Comparison of ENCODE assay signal across 24 cellular contexts in the genomic region with DNA sequence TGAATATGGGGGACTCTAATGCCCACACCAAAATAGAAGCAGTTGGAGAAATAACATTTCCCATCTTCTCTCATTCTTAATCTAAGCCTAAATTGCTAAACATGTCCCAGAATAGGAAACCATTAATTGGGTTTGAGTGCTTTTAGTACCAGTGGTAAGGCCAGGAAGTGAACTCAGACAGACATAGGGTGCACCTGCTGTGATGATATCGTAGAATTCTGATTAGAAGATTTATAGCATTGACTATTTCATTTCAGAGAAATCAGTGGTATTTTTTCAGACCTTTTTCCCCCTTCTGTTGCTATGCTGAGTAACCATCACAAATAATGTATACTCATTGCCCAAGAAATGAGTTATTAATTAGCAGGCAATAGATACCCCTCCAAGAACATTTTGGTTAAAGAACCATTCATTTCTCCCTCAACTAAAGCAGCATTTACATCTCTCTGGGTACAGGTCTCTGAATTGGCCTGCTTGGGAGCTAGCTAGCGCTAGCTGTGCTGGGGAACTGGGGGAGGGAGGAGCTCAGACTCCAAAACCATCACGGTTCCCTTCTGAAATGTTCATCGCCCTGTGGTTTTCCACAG. TPM values are rescaled to one million over a fixed set of nuclear protein-coding genes. Genes with fewer than 3 reads are reported as not detected.
DNase-seq lines count a peak whose midpoint lies in the region; ATAC-seq and TF ChIP-seq lines count a peak whose summit lies in the region.
"Had no signal": no experiment of that assay in that cellular context is flagged by ENCODE, and none has a peak within 500 bp of the region (broad histone marks: within the 10 kb centered on the region; RNA-seq: fewer than 3 reads in every experiment).

No MANE protein-coding gene starts in this region.

- H3K27me3 Mint-ChIP-seq in CD8-positive, alpha-beta T cell (ENCODE audit: low read depth): no peaks in the 10 kb centered on the region
- H3K27me3 Mint-ChIP-seq in activated CD8-positive, alpha-beta T cell treated with anti-CD3 and anti-CD28 coated beads, Interleukin-2, amount 10 ng/mL, durations not matched to agents 7 days and 5 days (ENCODE audit: low read depth): no peaks in the 10 kb centered on the region
- H3K27me3 Mint-ChIP-seq in naive thymus-derived CD8-positive, alpha-beta T cell: no peaks in the 10 kb centered on the region
- H3K27me3 Mint-ChIP-seq: progenitor cell of endocrine pancreas had no signal

- no peak overlapping the region; a peak in 1 of 20 replicates for H3K4me3 ChIP-seq in BLaER1 treated with 17β-estradiol and CSF1 and Interleukin-3, amounts not matched to agents 10 nM and 100 nM
- H3K4me3 ChIP-seq in CD8-positive, alpha-beta T cell (ENCODE audit: low read depth, low read length): no peak overlapping the region
- H3K4me3 ChIP-seq: SK-N-MC, upper lobe of left lung had no signal

- POLR2A ChIA-PET in CD8-positive, alpha-beta T cell (lab: Charles Lee): interaction anchor here (1.1 to 1.4 kb wide), 2 partner anchors 20 to 54 kb away, joined by 4 to 5 read pairs; no protein-coding TSS in a partner anchor
- POLR2A ChIA-PET in activated CD8-positive, alpha-beta T cell treated with anti-CD3 and anti-CD28 coated beads, Interleukin-2, amount 10 ng/mL, durations not matched to agents 7 days and 5 days (lab: Charles Lee): no interaction called here
- POLR2A ChIA-PET in naive thymus-derived CD8-positive, alpha-beta T cell (lab: Charles Lee): interaction anchor here (1.3 to 13.2 kb wide), 4 partner anchors 7 to 17 kb away, joined by 3 to 190 read pairs (median 4); no protein-coding TSS in a partner anchor

- peak overlapping the region; percentile 93 for H3K27ac Mint-ChIP-seq in CD8-positive, alpha-beta T cell
- peak overlapping the region; percentile 14 for H3K27ac Mint-ChIP-seq in activated CD8-positive, alpha-beta T cell treated with anti-CD3 and anti-CD28 coated beads, Interleukin-2, amount 10 ng/mL, durations not matched to agents 7 days and 5 days
- H3K27ac Mint-ChIP-seq in naive thymus-derived CD8-positive, alpha-beta T cell: peak overlapping the region; percentile 32 to 97 (median 94)
- H3K27ac Mint-ChIP-seq: progenitor cell of endocrine pancreas had no signal

- no peak for TF ChIP-seq CTCF in CD8-positive, alpha-beta T cell (IDR thresholded peaks at IDR 0.05)

- no peak for ATAC-seq in CD8-positive, alpha-beta T cell
- ATAC-seq in activated CD8-positive, alpha-beta T cell treated with anti-CD3 and anti-CD28 coated beads, Interleukin-2, amount 10 ng/mL, durations not matched to agents 7 days and 5 days: no peak
- ATAC-seq in naive thymus-derived CD8-positive, alpha-beta T cell: no peak
- ATAC-seq in GM18909 (IDR thresholded peaks at IDR 0.05; ENCODE audit: poor library complexity, unreplicated experiment): no peak
- no peak for ATAC-seq in Right ventricle myocardium superior (ENCODE audit: poor library complexity)
- ATAC-seq: left ventricle myocardium superior had no signal

- no peaks in the 10 kb centered on the region for H3K9me3 ChIP-seq in BLaER1 treated with 17β-estradiol and CSF1 and Interleukin-3, amounts not matched to agents 10 nM and 100 nM (replicated peaks in 1 of 11)
- no peaks in the 10 kb centered on the region for H3K9me3 ChIP-seq in CD8-positive, alpha-beta T cell (ENCODE audit: low read length)
- H3K9me3 ChIP-seq: upper lobe of left lung had no signal

- peaks cover 63% of the 10 kb centered on the region for H3K36me3 Mint-ChIP-seq in CD8-positive, alpha-beta T cell
- H3K36me3 Mint-ChIP-seq in activated CD8-positive, alpha-beta T cell treated with anti-CD3 and anti-CD28 coated beads, Interleukin-2, amount 10 ng/mL, durations not matched to agents 7 days and 5 days (ENCODE audit: low read depth): peaks cover 64% of the 10 kb centered on the region
- H3K36me3 Mint-ChIP-seq in naive thymus-derived CD8-positive, alpha-beta T cell: peaks cover 5 to 63% (median 35%) of the 10 kb centered on the region in 3 donors

- peak overlapping the region in 1 of 11 experiments; percentile 22; a peak in 1 of 22 replicates for H3K27ac ChIP-seq in BLaER1 treated with 17β-estradiol and CSF1 and Interleukin-3, amounts not matched to agents 10 nM and 100 nM
- no peak overlapping the region for H3K27ac ChIP-seq in CD8-positive, alpha-beta T cell (ENCODE audit: low read depth, low read length)
- H3K27ac ChIP-seq: RWPE1, SK-N-MC had no signal

- peaks cover 56 to 88% (median 83%) of the 10 kb centered on the region in 11 experiments for H4K20me1 ChIP-seq in BLaER1 treated with 17β-estradiol and CSF1 and Interleukin-3, amounts not matched to agents 10 nM and 100 nM

- peak overlapping the region; percentile 0 for H3K4me3 Mint-ChIP-seq in CD8-positive, alpha-beta T cell
- H3K4me3 Mint-ChIP-seq in activated CD8-positive, alpha-beta T cell treated with anti-CD3 and anti-CD28 coated beads, Interleukin-2, amount 10 ng/mL, durations not matched to agents 7 days and 5 days: no peak overlapping the region
- H3K4me3 Mint-ChIP-seq in naive thymus-derived CD8-positive, alpha-beta T cell: peak overlapping the region in 8 of 10 donors; percentile 2 to 99 (median 66)
- H3K4me3 Mint-ChIP-seq: neural crest cell had no signal

- in situ Hi-C loops in ACHN (cut with HindIII; ENCODE audit: low pct_ligation_motif_present, low pct_unique_long_range_greater_than_20kb, low sequenced_read_pairs): no loop called here

- no peak for DNase-seq in CD8-positive, alpha-beta T cell
- no peak for DNase-seq in activated CD8-positive, alpha-beta T cell treated with anti-CD3 and anti-CD28 coated beads, Interleukin-2, amount 10 ng/mL, durations not matched to agents 7 days and 5 days
- no peak for DNase-seq in naive thymus-derived CD8-positive, alpha-beta T cell
- DNase-seq in NCI-H510A treated with DMSO at 0.1 percent for 48 hours (lab: John Stamatoyannopoulos, UW): no peak
- DNase-seq in Right ventricle myocardium superior: no peak
- no peak for DNase-seq in ACHN
- DNase-seq: activated gamma-delta T cell, COR-L47, cortex of kidney, HCEC 1CT, hypothalamus, left ventricle myocardium superior, NCI-H1417 treated with DMSO at 0.1 percent for 48 hours, NCI-H2081 treated with DMSO at 0.1 percent for 48 hours, NCI-H345, NCI-H774, substantia nigra, upper lobe of left lung had no signal

- H3K9ac ChIP-seq in BLaER1 treated with 17β-estradiol and CSF1 and Interleukin-3, amounts not matched to agents 10 nM and 100 nM: peak overlapping the region in 2 of 11 experiments; percentile 1 to 23; a peak in 2 of 22 replicates

- intact Hi-C loops in CD8-positive, alpha-beta T cell (cut with DNase I, micrococcal nuclease): no loop called here
- intact Hi-C loops in Right ventricle myocardium superior (cut with DNase I): no loop called here

- H3K4me2 ChIP-seq in BLaER1 treated with 17β-estradiol and CSF1 and Interleukin-3, amounts not matched to agents 10 nM and 100 nM: peak overlapping the region in 8 of 11 experiments; percentile 9 to 99 (median 98); a peak in 15 of 22 replicates

- CTCF ChIA-PET in CD8-positive, alpha-beta T cell (lab: Charles Lee): interaction anchor here (1.2 to 11.8 kb wide), 3 partner anchors 17 to 34 kb away, joined by 3 to 111 read pairs (median 33); no protein-coding TSS in a partner anchor
- CTCF ChIA-PET in activated CD8-positive, alpha-beta T cell treated with anti-CD3 and anti-CD28 coated beads, Interleukin-2, amount 10 ng/mL, durations not matched to agents 7 days and 5 days (lab: Charles Lee): interaction anchor here (2.3 kb wide), 1 partner anchor 34 kb away, joined by 11 read pairs; no protein-coding TSS in a partner anchor

- no peaks in the 10 kb centered on the region for H3K27me3 ChIP-seq in BLaER1 treated with 17β-estradiol and CSF1 and Interleukin-3, amounts not matched to agents 10 nM and 100 nM
- H3K27me3 ChIP-seq in CD8-positive, alpha-beta T cell (ENCODE audit: insufficient read depth, low read length): no peaks in the 10 kb centered on the region
- H3K27me3 ChIP-seq: upper lobe of left lung had no signal

- H3K9me3 Mint-ChIP-seq in CD8-positive, alpha-beta T cell: no peaks in the 10 kb centered on the region
- no peaks in the 10 kb centered on the region for H3K9me3 Mint-ChIP-seq in activated CD8-positive, alpha-beta T cell treated with anti-CD3 and anti-CD28 coated beads, Interleukin-2, amount 10 ng/mL, durations not matched to agents 7 days and 5 days (ENCODE audit: insufficient read depth)
- H3K9me3 Mint-ChIP-seq in naive thymus-derived CD8-positive, alpha-beta T cell: no peaks in the 10 kb centered on the region
- H3K9me3 Mint-ChIP-seq: neural crest cell had no signal

- peaks cover 79 to 93% (median 83%) of the 10 kb centered on the region in 11 experiments for H3K36me3 ChIP-seq in BLaER1 treated with 17β-estradiol and CSF1 and Interleukin-3, amounts not matched to agents 10 nM and 100 nM
- H3K36me3 ChIP-seq in CD8-positive, alpha-beta T cell (ENCODE audit: insufficient read depth, low read length): peaks cover 15% of the 10 kb centered on the region

- H3K4me1 ChIP-seq in BLaER1 treated with 17β-estradiol and CSF1 and Interleukin-3, amounts not matched to agents 10 nM and 100 nM: peaks cover 78 to 94% (median 88%) of the 10 kb centered on the region in 10 experiments
- peaks cover 83% of the 10 kb centered on the region for H3K4me1 ChIP-seq in CD8-positive, alpha-beta T cell (ENCODE audit: insufficient read depth, low read length)

- H3K4me1 Mint-ChIP-seq in CD8-positive, alpha-beta T cell (ENCODE audit: low read depth): peaks cover 91% of the 10 kb centered on the region
- H3K4me1 Mint-ChIP-seq in activated CD8-positive, alpha-beta T cell treated with anti-CD3 and anti-CD28 coated beads, Interleukin-2, amount 10 ng/mL, durations not matched to agents 7 days and 5 days (ENCODE audit: low read depth): peaks cover 87% of the 10 kb centered on the region
- peaks cover 61 to 93% (median 92%) of the 10 kb centered on the region in 4 donors for H3K4me1 Mint-ChIP-seq in naive thymus-derived CD8-positive, alpha-beta T cell

RNA-seq across cellular contexts. Expression of gene GLRX, which starts 7.3 kb away (rescaled TPM):
- total RNA-seq in CD8-positive, alpha-beta T cell: 10 to 100 TPM; 17.9 to 19.5 TPM
- 10 to 100 TPM; 65.4 to 67.4 TPM for total RNA-seq in activated CD8-positive, alpha-beta T cell treated with anti-CD3 and anti-CD28 coated beads, Interleukin-2, amount 10 ng/mL, durations not matched to agents 7 days and 5 days
- total RNA-seq in naive thymus-derived CD8-positive, alpha-beta T cell: 100 to 1,000 TPM; 110 to 111 TPM
- polyA plus RNA-seq in naive thymus-derived CD8-positive, alpha-beta T cell: 100 to 1,000 TPM; 133 to 232 (median 148) TPM
- total RNA-seq in Right ventricle myocardium superior: 104 TPM

Comparison
In these comparisons a context has a peak if more than half of its experiments do, and no peak if none do; other contexts are left out.
1. H3K27ac Mint-ChIP-seq: peak in every context shown above with its lines; median percentile 94 in naive thymus-derived CD8-positive, alpha-beta T cell; 93 in CD8-positive, alpha-beta T cell; 14 in activated CD8-positive, alpha-beta T cell treated with anti-CD3 and anti-CD28 coated beads, Interleukin-2, amount 10 ng/mL, durations not matched to agents 7 days and 5 days.